2 cellular contexts compared by ENCODE assay signal in the genomic region with DNA sequence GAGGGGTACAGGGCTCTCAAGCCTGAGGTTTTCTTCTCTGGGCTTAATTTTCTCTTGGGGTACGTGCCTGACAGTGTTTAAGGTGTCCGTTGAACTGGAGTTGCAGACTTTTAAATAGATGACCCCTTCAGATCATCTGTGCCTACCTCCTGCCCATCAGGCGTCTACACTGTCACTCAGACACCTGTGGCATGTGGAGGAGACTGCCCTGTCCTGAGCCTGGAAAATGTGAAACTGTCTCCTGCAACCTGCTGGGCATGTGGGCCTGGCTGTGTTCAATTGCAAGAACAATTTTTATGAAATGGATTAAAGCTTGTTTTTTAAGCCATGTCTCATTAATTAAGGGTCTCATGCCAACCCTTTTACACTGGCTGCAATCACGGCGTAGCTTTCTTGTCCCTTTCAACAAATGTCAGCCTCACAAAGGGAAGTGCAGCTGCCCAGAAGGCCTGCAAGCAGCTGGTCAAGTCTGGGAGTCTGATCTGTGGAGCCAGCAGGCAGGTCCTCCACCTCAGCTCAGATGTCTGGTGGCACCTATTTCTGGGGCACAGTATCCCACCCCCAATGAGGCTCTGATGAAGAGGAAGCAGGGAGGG.
TF ChIP-seq lines count a peak whose summit lies in the region.

No MANE protein-coding gene starts in this region.

TF ChIP-seq in SK-N-SH, 30 proteins besides CTCF, POLR2A, EP300 and RAD21:
- TF ChIP-seq, protein P1, sequence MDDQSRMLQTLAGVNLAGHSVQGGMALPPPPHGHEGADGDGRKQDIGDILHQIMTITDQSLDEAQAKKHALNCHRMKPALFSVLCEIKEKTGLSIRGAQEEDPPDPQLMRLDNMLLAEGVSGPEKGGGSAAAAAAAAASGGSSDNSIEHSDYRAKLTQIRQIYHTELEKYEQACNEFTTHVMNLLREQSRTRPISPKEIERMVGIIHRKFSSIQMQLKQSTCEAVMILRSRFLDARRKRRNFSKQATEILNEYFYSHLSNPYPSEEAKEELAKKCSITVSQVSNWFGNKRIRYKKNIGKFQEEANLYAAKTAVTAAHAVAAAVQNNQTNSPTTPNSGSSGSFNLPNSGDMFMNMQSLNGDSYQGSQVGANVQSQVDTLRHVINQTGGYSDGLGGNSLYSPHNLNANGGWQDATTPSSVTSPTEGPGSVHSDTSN (IDR thresholded peaks at IDR 0.05), result peak; percentile 2; the same call in 1 of the 2 replicates
- TF ChIP-seq, protein P2, sequence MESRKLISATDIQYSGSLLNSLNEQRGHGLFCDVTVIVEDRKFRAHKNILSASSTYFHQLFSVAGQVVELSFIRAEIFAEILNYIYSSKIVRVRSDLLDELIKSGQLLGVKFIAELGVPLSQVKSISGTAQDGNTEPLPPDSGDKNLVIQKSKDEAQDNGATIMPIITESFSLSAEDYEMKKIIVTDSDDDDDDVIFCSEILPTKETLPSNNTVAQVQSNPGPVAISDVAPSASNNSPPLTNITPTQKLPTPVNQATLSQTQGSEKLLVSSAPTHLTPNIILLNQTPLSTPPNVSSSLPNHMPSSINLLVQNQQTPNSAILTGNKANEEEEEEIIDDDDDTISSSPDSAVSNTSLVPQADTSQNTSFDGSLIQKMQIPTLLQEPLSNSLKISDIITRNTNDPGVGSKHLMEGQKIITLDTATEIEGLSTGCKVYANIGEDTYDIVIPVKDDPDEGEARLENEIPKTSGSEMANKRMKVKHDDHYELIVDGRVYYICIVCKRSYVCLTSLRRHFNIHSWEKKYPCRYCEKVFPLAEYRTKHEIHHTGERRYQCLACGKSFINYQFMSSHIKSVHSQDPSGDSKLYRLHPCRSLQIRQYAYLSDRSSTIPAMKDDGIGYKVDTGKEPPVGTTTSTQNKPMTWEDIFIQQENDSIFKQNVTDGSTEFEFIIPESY (IDR thresholded peaks at IDR 0.05; ENCODE audit: borderline replicate concordance, low read depth), result no peak

TF ChIP-seq in SK-N-SH treated with all-trans-retinoic acid at 6 μM for 48 hours, 23 proteins besides CTCF, POLR2A, EP300 and RAD21:
- TF ChIP-seq ZNF70 (CRISPR knock-in tag; IDR thresholded peaks at IDR 0.05), result no peak
